ENCODE assay signal across 10 cellular contexts in genomic region chr1:245856944-245857531, GRCh38.
DNase-seq lines count a peak whose midpoint lies in the region; ATAC-seq, FAIRE-seq and TF ChIP-seq lines count a peak whose summit lies in the region.
"Had no signal": no experiment of that assay in that cellular context is flagged by ENCODE, and none has a peak within 500 bp of the region (broad histone marks: within the 10 kb centered on the region; RNA-seq: fewer than 3 reads in every experiment).

No MANE protein-coding gene starts in this region.

- TF ChIP-seq EP300 in stomach (IDR thresholded peaks at IDR 0.05) = no peak

- TF ChIP-seq POLR2A in HCT116 (IDR thresholded peaks at IDR 0.05; ENCODE audit: borderline replicate concordance, extremely low read depth, insufficient read depth, insufficient read length) (no peak), stomach (IDR thresholded peaks at IDR 0.05) (no peak)

- H3K27me3 ChIP-seq in HCT116 (ENCODE audit: insufficient read depth, low read length) = no peaks in the 10 kb centered on the region
- no peaks in the 10 kb centered on the region for H3K27me3 ChIP-seq in astrocyte (ENCODE audit: insufficient read depth, low read length)
- no peaks in the 10 kb centered on the region for H3K27me3 ChIP-seq in stomach
- H3K27me3 ChIP-seq: esophagus squamous epithelium, tibial artery had no signal

- no peak for TF ChIP-seq RAD21 in HCT116 (IDR thresholded peaks at IDR 0.05; ENCODE audit: low read depth)

- H3K9me2 ChIP-seq in HCT116 (ENCODE audit: insufficient read depth) = no peaks in the 10 kb centered on the region

- H3K4me1 Mint-ChIP-seq in astrocyte (ENCODE audit: low read depth, unreplicated experiment) = peaks cover 61% of the 10 kb centered on the region

- H3K27ac ChIP-seq in HCT116 (ENCODE audit: low read depth, low read length) = no peak overlapping the region
- H3K27ac ChIP-seq in astrocyte (ENCODE audit: low read depth, low read length) = peak overlapping the region; percentile 93
- peak overlapping the region in 3 of 5 donors; percentile 1 to 58 (median 14) for H3K27ac ChIP-seq in stomach
- H3K27ac ChIP-seq: esophagus squamous epithelium, tibial artery had no signal

- ATAC-seq in HCT116 (0 out of 2 replicates have a peak, but pooled peaks have one; percentile 17), HG03442 (IDR thresholded peaks at IDR 0.05; ENCODE audit: unreplicated experiment) (no peak), HG02571 (IDR thresholded peaks at IDR 0.05; ENCODE audit: unreplicated experiment) (no peak), GM21619 (IDR thresholded peaks at IDR 0.05; ENCODE audit: unreplicated experiment) (no peak)

- H4K20me1 ChIP-seq in HCT116 (ENCODE audit: insufficient read depth) (no peaks in the 10 kb centered on the region), astrocyte (ENCODE audit: insufficient read depth, low read length) (no peaks in the 10 kb centered on the region)

- H3K27ac Mint-ChIP-seq in astrocyte (ENCODE audit: unreplicated experiment) = peak overlapping the region; percentile 98

- H3K36me3 Mint-ChIP-seq in astrocyte (ENCODE audit: low read depth, unreplicated experiment) = peaks cover 21% of the 10 kb centered on the region

- FAIRE-seq in astrocyte (lab: Jason Lieb, UNC) = peak; percentile 55

- H3K9ac ChIP-seq in HCT116 (ENCODE audit: low read length) = no peak overlapping the region
- H3K9ac ChIP-seq in astrocyte (ENCODE audit: low read length) = peak overlapping the region; percentile 78

- TF ChIP-seq CTCF in HCT116 (IDR thresholded peaks at IDR 0.05 in 2 of 3, conservative IDR thresholded peaks at IDR 0.05 in 1 of 3; ENCODE audit: borderline replicate concordance in 1 of 3, insufficient read depth in 1 of 3, low read depth in 2 of 3, low read length in 2 of 3) (no peak), astrocyte (IDR thresholded peaks at IDR 0.05; ENCODE audit: insufficient read depth, low read depth, low read length) (no peak), stomach (IDR thresholded peaks at IDR 0.05) (no peak)

- H3K4me3 Mint-ChIP-seq in astrocyte (ENCODE audit: unreplicated experiment) = peak overlapping the region; percentile 62

- no peaks in the 10 kb centered on the region for H3K36me3 ChIP-seq in HCT116 (ENCODE audit: control insufficient read depth in 1 of 2, insufficient read depth in 2 of 2, low read length in 2 of 2)
- H3K36me3 ChIP-seq in astrocyte (ENCODE audit: insufficient read depth, low read length) = no peaks in the 10 kb centered on the region
- H3K36me3 ChIP-seq in stomach = peaks cover 0 to 3% (median 0%) of the 10 kb centered on the region in 4 donors

- H3K4me1 ChIP-seq in HCT116 (ENCODE audit: control insufficient read depth in 1 of 2, insufficient read depth in 2 of 2, low read length in 2 of 2) (peaks cover 0 to 25% of the 10 kb centered on the region in 2 experiments; a peak in 1 of 4 replicates), astrocyte (ENCODE audit: insufficient read depth, low read length) (peaks cover 57% of the 10 kb centered on the region), stomach (peaks cover 0 to 19% (median 8%) of the 10 kb centered on the region in 4 donors)
- H3K4me1 ChIP-seq: tibial artery had no signal

- H3K4me3 ChIP-seq in HCT116 (replicated peaks in 1 of 2; ENCODE audit: low read depth in 1 of 2, low read length in 2 of 2) = no peak overlapping the region
- H3K4me3 ChIP-seq in astrocyte (ENCODE audit: insufficient read depth, low read depth, low read length) = no peak overlapping the region
- H3K4me3 ChIP-seq in stomach = no peak overlapping the region
- H3K4me3 ChIP-seq: esophagus squamous epithelium, tibial artery had no signal

- 45 to 78% (median 71%) methylated on average over 13 of the region's 13 CpGs for WGBS in stomach, 5 donors

- H2AFZ ChIP-seq in HCT116 (ENCODE audit: low read depth, low read length, poor library complexity, severe bottlenecking) = no peak overlapping the region
- H2AFZ ChIP-seq in astrocyte (ENCODE audit: low read depth, low read length) = peak overlapping the region; percentile 25

- intact Hi-C loops in HCT116 (cut with micrococcal nuclease) (no loop called here), stomach (cut with DNase I; ENCODE audit: low total_unique reads) (no loop called here)

- H3K4me2 ChIP-seq in HCT116 (ENCODE audit: low read length) = no peak overlapping the region
- peak overlapping the region; percentile 61 for H3K4me2 ChIP-seq in astrocyte (ENCODE audit: low read length)

- CTCF ChIA-PET in HCT116 (lab: Charles Lee) = no interaction called here

- peaks cover 12% of the 10 kb centered on the region for H3K9me3 Mint-ChIP-seq in astrocyte (ENCODE audit: unreplicated experiment)

- H3K79me2 ChIP-seq in HCT116 (ENCODE audit: insufficient read depth, low read length) (no peaks in the 10 kb centered on the region), astrocyte (ENCODE audit: insufficient read depth, low read length) (no peaks in the 10 kb centered on the region)

- H3K27me3 Mint-ChIP-seq in astrocyte (ENCODE audit: low read depth, unreplicated experiment) = no peaks in the 10 kb centered on the region

- POLR2A ChIA-PET in HCT116 (lab: Charles Lee) = no interaction called here

- DNase-seq in HCT116 (ENCODE audit: low read depth, low spot score) = no peak
- peak; percentile 100 for DNase-seq in astrocyte (ENCODE audit: low read depth)
- DNase-seq in glomerular visceral epithelial cell (ENCODE audit: extremely low spot score) = peak; percentile 62
- DNase-seq in stomach = no peak
- DNase-seq: esophagus squamous epithelium, SW 1271, tibial artery had no signal

- RAD21 ChIA-PET in HCT116 (lab: Charles Lee; ENCODE audit: low non-redundant PET in 1 of 2, low total read pairs in 2 of 2, uncharacterized antibody in 2 of 2, unreplicated experiment in 2 of 2) = no interaction called here

- BruUV-seq in HCT116 (replicated peaks; lab: Mats Ljungman, UMichigan) = no TSS peak

- no peaks in the 10 kb centered on the region for H3K9me3 ChIP-seq in HCT116 (ENCODE audit: control insufficient read depth in 1 of 2, insufficient read depth in 1 of 2, low read depth in 1 of 2, low read length in 2 of 2)
- H3K9me3 ChIP-seq in astrocyte (ENCODE audit: insufficient read depth, low read depth, low read length) = no peaks in the 10 kb centered on the region
- H3K9me3 ChIP-seq in stomach = no peaks in the 10 kb centered on the region
- H3K9me3 ChIP-seq: esophagus squamous epithelium had no signal

TF ChIP-seq in HCT116, 20 proteins besides CTCF, POLR2A, EP300 and RAD21:
- no peak for TF ChIP-seq FOSL1 (IDR thresholded peaks at IDR 0.05; ENCODE audit: low read depth)
- TF ChIP-seq SP1 (IDR thresholded peaks at IDR 0.05; ENCODE audit: low read depth) = no peak
- no peak for TF ChIP-seq ZFX (IDR thresholded peaks at IDR 0.05)
- no peak for TF ChIP-seq EGR1 (IDR thresholded peaks at IDR 0.05; ENCODE audit: low read depth)
- no peak for TF ChIP-seq ZBTB33 (IDR thresholded peaks at IDR 0.05; ENCODE audit: extremely low read depth, insufficient replicate concordance, low read length)

Comparison
In these comparisons a context has a peak if more than half of its experiments do, and no peak if none do; other contexts are left out.
1. DNase-seq: peak in astrocyte (single experiment) and glomerular visceral epithelial cell (single experiment); none in HCT116 (single experiment) and stomach (single experiment).